In genomic region chr2:41695714-41696113, GRCh38 we compare ENCODE assay signal across 17 cellular contexts.
"Had no signal": no experiment of that assay in that cellular context is flagged by ENCODE, and none has a peak within 500 bp of the region (broad histone marks: within the 10 kb centered on the region; RNA-seq: fewer than 3 reads in every experiment).

No MANE protein-coding gene starts in this region.

- DNase-seq: activated CD4-positive, alpha-beta memory T cell treated with anti-CD3 and anti-CD28 coated beads for 36 hours; activated CD4-positive, alpha-beta T cell treated with anti-CD3 and anti-CD28 coated beads for 36 hours; activated CD8-positive, alpha-beta memory T cell treated with anti-CD3 and anti-CD28 coated beads, Interleukin-2, amount 10 ng/mL, durations not matched to agents 7 days and 5 days; activated naive CD4-positive, alpha-beta T cell treated with anti-CD3 and anti-CD28 coated beads, Interleukin-2, amount 10 ng/mL, durations not matched to agents 7 days and 5 days; activated T-cell treated with anti-CD3 and anti-CD28 coated beads, Interleukin-2, amount 50 U/mL, for 1 hour; central memory CD4-positive, alpha-beta T cell; effector CD4-positive, alpha-beta T cell; foreskin fibroblast; glutamatergic neuron; lower lobe of right lung; pancreas had no signal

- H3K36me3 Mint-ChIP-seq: activated CD4-positive, alpha-beta memory T cell treated with anti-CD3 and anti-CD28 coated beads for 36 hours; activated CD8-positive, alpha-beta memory T cell treated with anti-CD3 and anti-CD28 coated beads, Interleukin-2, amount 10 ng/mL, durations not matched to agents 7 days and 5 days; activated naive CD4-positive, alpha-beta T cell treated with anti-CD3 and anti-CD28 coated beads, Interleukin-2, amount 10 ng/mL, durations not matched to agents 7 days and 5 days; stimulated activated effector memory CD8-positive, alpha-beta T cell treated with anti-CD3 and anti-CD28 coated beads, Interleukin-12 subunit alpha, Interleukin-12 subunit beta, amount 100 ng/mL, for 72 hours had no signal

- H3K9me3 Mint-ChIP-seq: activated CD4-positive, alpha-beta memory T cell treated with anti-CD3 and anti-CD28 coated beads for 36 hours; activated naive CD4-positive, alpha-beta T cell treated with anti-CD3 and anti-CD28 coated beads, Interleukin-2, amount 10 ng/mL, durations not matched to agents 7 days and 5 days; nephron; stimulated activated effector memory CD8-positive, alpha-beta T cell treated with anti-CD3 and anti-CD28 coated beads, Interleukin-12 subunit alpha, Interleukin-12 subunit beta, amount 100 ng/mL, for 72 hours had no signal

- ATAC-seq: activated CD4-positive, alpha-beta T cell treated with anti-CD3 and anti-CD28 coated beads for 36 hours; activated CD8-positive, alpha-beta memory T cell treated with anti-CD3 and anti-CD28 coated beads, Interleukin-2, amount 10 ng/mL, durations not matched to agents 7 days and 5 days; lower lobe of right lung; pancreas; stimulated activated effector memory CD8-positive, alpha-beta T cell treated with anti-CD3 and anti-CD28 coated beads, Interleukin-12 subunit alpha, Interleukin-12 subunit beta, amount 100 ng/mL, for 72 hours had no signal

- FAIRE-seq: astrocyte, endothelial cell of umbilical vein, pancreas had no signal

- H3K27me3 ChIP-seq: pancreas had no signal

- H3K27ac ChIP-seq: coronary artery, lower lobe of right lung, pancreas, VCaP had no signal

- H3K4me1 Mint-ChIP-seq: activated CD4-positive, alpha-beta T cell treated with anti-CD3 and anti-CD28 coated beads for 36 hours; activated CD8-positive, alpha-beta memory T cell treated with anti-CD3 and anti-CD28 coated beads, Interleukin-2, amount 10 ng/mL, durations not matched to agents 7 days and 5 days; activated naive CD4-positive, alpha-beta T cell treated with anti-CD3 and anti-CD28 coated beads, Interleukin-2, amount 10 ng/mL, durations not matched to agents 7 days and 5 days; stimulated activated effector memory CD8-positive, alpha-beta T cell treated with anti-CD3 and anti-CD28 coated beads, Interleukin-12 subunit alpha, Interleukin-12 subunit beta, amount 100 ng/mL, for 72 hours had no signal

- H3K4me3 Mint-ChIP-seq: activated CD4-positive, alpha-beta memory T cell treated with anti-CD3 and anti-CD28 coated beads for 36 hours; activated CD4-positive, alpha-beta T cell treated with anti-CD3 and anti-CD28 coated beads for 36 hours; activated CD8-positive, alpha-beta memory T cell treated with anti-CD3 and anti-CD28 coated beads, Interleukin-2, amount 10 ng/mL, durations not matched to agents 7 days and 5 days; activated naive CD4-positive, alpha-beta T cell treated with anti-CD3 and anti-CD28 coated beads, Interleukin-2, amount 10 ng/mL, durations not matched to agents 7 days and 5 days; nephron; stimulated activated effector memory CD8-positive, alpha-beta T cell treated with anti-CD3 and anti-CD28 coated beads, Interleukin-12 subunit alpha, Interleukin-12 subunit beta, amount 100 ng/mL, for 72 hours had no signal

- H3K36me3 ChIP-seq: lower lobe of right lung, pancreas had no signal

- H3K4me1 ChIP-seq: lower lobe of right lung, pancreas had no signal

- H3K4me3 ChIP-seq: coronary artery, lower lobe of right lung, pancreas had no signal

- H3K9me3 ChIP-seq: lower lobe of right lung, pancreas had no signal

- H3K27ac Mint-ChIP-seq: activated CD4-positive, alpha-beta memory T cell treated with anti-CD3 and anti-CD28 coated beads for 36 hours; activated CD4-positive, alpha-beta T cell treated with anti-CD3 and anti-CD28 coated beads for 36 hours; activated CD8-positive, alpha-beta memory T cell treated with anti-CD3 and anti-CD28 coated beads, Interleukin-2, amount 10 ng/mL, durations not matched to agents 7 days and 5 days; activated naive CD4-positive, alpha-beta T cell treated with anti-CD3 and anti-CD28 coated beads, Interleukin-2, amount 10 ng/mL, durations not matched to agents 7 days and 5 days; stimulated activated effector memory CD8-positive, alpha-beta T cell treated with anti-CD3 and anti-CD28 coated beads, Interleukin-12 subunit alpha, Interleukin-12 subunit beta, amount 100 ng/mL, for 72 hours had no signal
